In the genomic region with DNA sequence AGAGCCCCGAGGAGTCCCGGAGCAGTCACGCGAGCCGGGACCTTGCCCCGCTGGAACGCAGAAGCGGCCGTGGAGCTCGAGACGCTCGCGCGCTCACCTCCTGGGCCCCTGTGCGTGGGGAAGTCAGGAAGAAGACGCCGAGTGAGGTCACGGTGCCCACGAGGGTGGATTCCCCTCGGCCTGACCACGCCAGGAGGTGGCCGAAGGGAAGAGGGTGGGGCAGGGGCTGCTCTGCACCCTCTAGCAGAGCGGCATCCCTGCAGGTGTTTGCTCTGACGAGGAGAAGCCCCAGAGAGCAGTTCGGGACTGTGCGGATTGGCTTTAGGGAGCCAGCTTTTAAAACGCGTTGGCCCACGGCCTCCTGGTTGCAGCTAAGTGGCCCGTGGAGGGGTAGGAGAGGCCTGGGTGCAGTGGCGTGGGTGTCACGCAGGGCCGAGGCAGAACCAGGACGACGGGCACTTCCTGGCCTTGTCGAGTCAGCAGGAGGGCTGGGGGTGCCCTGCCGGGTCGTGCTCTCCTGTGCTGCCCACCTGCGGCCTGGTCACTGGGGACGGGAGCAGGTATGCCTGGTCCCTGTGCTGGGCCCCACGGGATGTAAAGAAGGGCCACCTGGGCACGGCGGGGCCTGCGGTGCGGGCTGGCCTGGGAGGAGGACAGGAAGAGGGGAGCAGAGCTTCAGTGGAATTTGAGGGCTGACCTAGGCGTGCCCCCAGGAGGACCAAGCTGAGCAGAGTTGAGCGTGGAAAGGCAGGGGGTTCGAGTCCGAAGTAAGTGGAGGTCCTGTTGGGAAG, we compare ENCODE assay signal across 1 cellular context.
TF ChIP-seq lines count a peak whose summit lies in the region.

No MANE protein-coding gene starts in this region.

TF ChIP-seq in IMR-90, 13 proteins besides CTCF, POLR2A, EP300 and RAD21 (continued from another document):
- TF ChIP-seq, protein P1, sequence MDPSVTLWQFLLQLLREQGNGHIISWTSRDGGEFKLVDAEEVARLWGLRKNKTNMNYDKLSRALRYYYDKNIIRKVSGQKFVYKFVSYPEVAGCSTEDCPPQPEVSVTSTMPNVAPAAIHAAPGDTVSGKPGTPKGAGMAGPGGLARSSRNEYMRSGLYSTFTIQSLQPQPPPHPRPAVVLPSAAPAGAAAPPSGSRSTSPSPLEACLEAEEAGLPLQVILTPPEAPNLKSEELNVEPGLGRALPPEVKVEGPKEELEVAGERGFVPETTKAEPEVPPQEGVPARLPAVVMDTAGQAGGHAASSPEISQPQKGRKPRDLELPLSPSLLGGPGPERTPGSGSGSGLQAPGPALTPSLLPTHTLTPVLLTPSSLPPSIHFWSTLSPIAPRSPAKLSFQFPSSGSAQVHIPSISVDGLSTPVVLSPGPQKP (IDR thresholded peaks at IDR 0.05; ENCODE audit: borderline replicate concordance, low read depth, low read length), result no peak
- TF ChIP-seq FOS (IDR thresholded peaks at IDR 0.05; ENCODE audit: low read depth, low read length) (no peak), RCOR1 (IDR thresholded peaks at IDR 0.05; ENCODE audit: insufficient replicate concordance, low read length) (no peak), RFX5 (IDR thresholded peaks at IDR 0.05; ENCODE audit: low read depth, low read length) (no peak), SMC3 (IDR thresholded peaks at IDR 0.05; ENCODE audit: low read depth, low read length) (no peak), BHLHE40 (IDR thresholded peaks at IDR 0.05; ENCODE audit: low read depth, low read length) (0 out of 2 replicates have a peak, but pooled peaks have one; percentile 1)
- TF ChIP-seq, protein P2, sequence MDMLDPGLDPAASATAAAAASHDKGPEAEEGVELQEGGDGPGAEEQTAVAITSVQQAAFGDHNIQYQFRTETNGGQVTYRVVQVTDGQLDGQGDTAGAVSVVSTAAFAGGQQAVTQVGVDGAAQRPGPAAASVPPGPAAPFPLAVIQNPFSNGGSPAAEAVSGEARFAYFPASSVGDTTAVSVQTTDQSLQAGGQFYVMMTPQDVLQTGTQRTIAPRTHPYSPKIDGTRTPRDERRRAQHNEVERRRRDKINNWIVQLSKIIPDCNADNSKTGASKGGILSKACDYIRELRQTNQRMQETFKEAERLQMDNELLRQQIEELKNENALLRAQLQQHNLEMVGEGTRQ (IDR thresholded peaks at IDR 0.05; ENCODE audit: low read depth, low read length), result no peak
